ENCODE assay signal across 19 cellular contexts in genomic region chrX:53374923-53375322, GRCh38. TPM values are rescaled to one million over a fixed set of nuclear protein-coding genes. Genes with fewer than 3 reads are reported as not detected.
DNase-seq lines count a peak whose midpoint lies in the region; ATAC-seq and TF ChIP-seq lines count a peak whose summit lies in the region.
"Had no signal": no experiment of that assay in that cellular context is flagged by ENCODE, and none has a peak within 500 bp of the region (broad histone marks: within the 10 kb centered on the region; RNA-seq: fewer than 3 reads in every experiment).

No MANE protein-coding gene starts in this region.

- H3K4me1 Mint-ChIP-seq in activated naive CD8-positive, alpha-beta T cell treated with anti-CD3 and anti-CD28 coated beads for 36 hours = no peaks in the 10 kb centered on the region
- H3K4me1 Mint-ChIP-seq in activated naive CD8-positive, alpha-beta T cell treated with anti-CD3 and anti-CD28 coated beads, Interleukin-2, amount 50 U/mL, for 24 hours = no peaks in the 10 kb centered on the region

- H3K27me3 ChIP-seq in WERI-Rb-1 (ENCODE audit: insufficient read depth, low read depth, severe bottlenecking) (no peaks in the 10 kb centered on the region), osteoblast (ENCODE audit: insufficient read depth, low read length) (no peaks in the 10 kb centered on the region), gastrocnemius medialis (no peaks in the 10 kb centered on the region)

- H3K4me1 ChIP-seq in osteoblast (ENCODE audit: insufficient read depth, low read length) = peaks cover 8% of the 10 kb centered on the region
- no peaks in the 10 kb centered on the region for H3K4me1 ChIP-seq in gastrocnemius medialis

- no peak overlapping the region for H3K27ac Mint-ChIP-seq in activated naive CD8-positive, alpha-beta T cell treated with anti-CD3 and anti-CD28 coated beads for 36 hours
- no peak overlapping the region for H3K27ac Mint-ChIP-seq in activated naive CD8-positive, alpha-beta T cell treated with anti-CD3 and anti-CD28 coated beads, Interleukin-2, amount 50 U/mL, for 24 hours
- H3K27ac Mint-ChIP-seq: CD4-positive, alpha-beta T cell; effector memory CD8-positive, alpha-beta T cell; natural killer cell treated with Interleukin-12 subunit alpha and Interleukin-12 subunit beta and Interleukin-15 and Interleukin-18, amount 100 ng/mL, for 72 hours had no signal

- no peaks in the 10 kb centered on the region for H3K27me3 Mint-ChIP-seq in activated naive CD8-positive, alpha-beta T cell treated with anti-CD3 and anti-CD28 coated beads for 36 hours
- H3K27me3 Mint-ChIP-seq in activated naive CD8-positive, alpha-beta T cell treated with anti-CD3 and anti-CD28 coated beads, Interleukin-2, amount 50 U/mL, for 24 hours = no peaks in the 10 kb centered on the region
- H3K27me3 Mint-ChIP-seq: CD4-positive, alpha-beta T cell; effector memory CD8-positive, alpha-beta T cell; natural killer cell treated with Interleukin-12 subunit alpha and Interleukin-12 subunit beta and Interleukin-15 and Interleukin-18, amount 100 ng/mL, for 72 hours had no signal

- H4K20me1 ChIP-seq in osteoblast (ENCODE audit: insufficient read depth, low read length) = no peaks in the 10 kb centered on the region

- peak overlapping the region; percentile 25 for H3K4me3 Mint-ChIP-seq in activated naive CD8-positive, alpha-beta T cell treated with anti-CD3 and anti-CD28 coated beads for 36 hours
- H3K4me3 Mint-ChIP-seq in activated naive CD8-positive, alpha-beta T cell treated with anti-CD3 and anti-CD28 coated beads, Interleukin-2, amount 50 U/mL, for 24 hours = no peak overlapping the region
- H3K4me3 Mint-ChIP-seq: CD4-positive, alpha-beta T cell; effector memory CD8-positive, alpha-beta T cell; natural killer cell treated with Interleukin-12 subunit alpha and Interleukin-12 subunit beta and Interleukin-15 and Interleukin-18, amount 100 ng/mL, for 72 hours had no signal

- no peak for TF ChIP-seq POLR2A in gastrocnemius medialis (IDR thresholded peaks at IDR 0.05)

- H3K4me3 ChIP-seq in HFF-Myc (replicated peaks; ENCODE audit: low read depth, low read length) = no peak overlapping the region
- H3K4me3 ChIP-seq in WERI-Rb-1 (ENCODE audit: low read depth, low read length) = no peak overlapping the region
- no peak overlapping the region for H3K4me3 ChIP-seq in osteoblast (ENCODE audit: insufficient read depth, low read length)
- no peak overlapping the region for H3K4me3 ChIP-seq in gastrocnemius medialis

- in situ Hi-C loops in gastrocnemius medialis (cut with MboI; ENCODE audit: low sequenced_read_pairs in 4 of 4) = no loop called here

- H3K9me3 ChIP-seq in WERI-Rb-1 (ENCODE audit: severe bottlenecking) (no peaks in the 10 kb centered on the region), osteoblast (ENCODE audit: low read depth, low read length) (no peaks in the 10 kb centered on the region), gastrocnemius medialis (no peaks in the 10 kb centered on the region)

- no peaks in the 10 kb centered on the region for H3K79me2 ChIP-seq in osteoblast (ENCODE audit: insufficient read depth, low read length)

- peaks cover 32% of the 10 kb centered on the region for H3K36me3 ChIP-seq in WERI-Rb-1
- peaks cover 9% of the 10 kb centered on the region for H3K36me3 ChIP-seq in osteoblast (ENCODE audit: insufficient read depth, low read length)
- peaks cover 0 to 28% of the 10 kb centered on the region in 2 donors for H3K36me3 ChIP-seq in gastrocnemius medialis

- no peak for ATAC-seq in activated naive CD8-positive, alpha-beta T cell treated with anti-CD3 and anti-CD28 coated beads, Interleukin-2, amount 50 U/mL, for 24 hours
- ATAC-seq in gastrocnemius medialis = no peak
- ATAC-seq: effector memory CD8-positive, alpha-beta T cell; HCT116; natural killer cell treated with Interleukin-12 subunit alpha and Interleukin-12 subunit beta and Interleukin-15 and Interleukin-18, amount 100 ng/mL, for 72 hours had no signal

- no peaks in the 10 kb centered on the region for H3K9me3 Mint-ChIP-seq in activated naive CD8-positive, alpha-beta T cell treated with anti-CD3 and anti-CD28 coated beads for 36 hours
- H3K9me3 Mint-ChIP-seq in activated naive CD8-positive, alpha-beta T cell treated with anti-CD3 and anti-CD28 coated beads, Interleukin-2, amount 50 U/mL, for 24 hours = no peaks in the 10 kb centered on the region
- H3K9me3 Mint-ChIP-seq: CD4-positive, alpha-beta T cell; effector memory CD8-positive, alpha-beta T cell; natural killer cell treated with Interleukin-12 subunit alpha and Interleukin-12 subunit beta and Interleukin-15 and Interleukin-18, amount 100 ng/mL, for 72 hours had no signal

- peaks cover 8% of the 10 kb centered on the region for H3K36me3 Mint-ChIP-seq in activated naive CD8-positive, alpha-beta T cell treated with anti-CD3 and anti-CD28 coated beads for 36 hours
- H3K36me3 Mint-ChIP-seq in activated naive CD8-positive, alpha-beta T cell treated with anti-CD3 and anti-CD28 coated beads, Interleukin-2, amount 50 U/mL, for 24 hours (ENCODE audit: low read depth) = peaks cover 13% of the 10 kb centered on the region

- H3K4me2 ChIP-seq in osteoblast (ENCODE audit: insufficient read depth, low read length) = no peak overlapping the region

- H2AFZ ChIP-seq in osteoblast (ENCODE audit: low read length) = no peak overlapping the region

- no peak for DNase-seq in activated naive CD8-positive, alpha-beta T cell treated with anti-CD3 and anti-CD28 coated beads for 36 hours
- no peak for DNase-seq in activated naive CD8-positive, alpha-beta T cell treated with anti-CD3 and anti-CD28 coated beads, Interleukin-2, amount 50 U/mL, for 24 hours
- DNase-seq in HFF-Myc (ENCODE audit: extremely low read depth, low read depth) (no peak), WERI-Rb-1 (no peak), osteoblast (ENCODE audit: insufficient read length, low spot score, missing footprints) (peak; percentile 15), HPDE6-E6E7 (ENCODE audit: extremely low spot score) (no peak), gastrocnemius medialis (no peak), SW480 (ENCODE audit: low spot score) (no peak)
- DNase-seq: activated CD4-positive, alpha-beta T cell treated with anti-CD3 and anti-CD28 coated beads, Interleukin-2, amount 50 U/mL, for 1 hour; activated gamma-delta T cell treated with Interleukin-2 at 50 U/mL for 16 hours; CD4-positive, alpha-beta T cell; DMS79; effector memory CD8-positive, alpha-beta T cell; left cardiac atrium; NCI-H2171; NCI-H526; SHP77 treated with DMSO at 0.1 percent for 48 hours had no signal

- peak; percentile 9 for TF ChIP-seq CTCF in HFF-Myc (IDR thresholded peaks at IDR 0.05; ENCODE audit: low read depth, low read length, missing control alignments)
- TF ChIP-seq CTCF in WERI-Rb-1 (IDR thresholded peaks at IDR 0.05; ENCODE audit: low read depth, low read length) = peak; percentile 16; the same call in 1 of the 2 replicates
- TF ChIP-seq CTCF in osteoblast (IDR thresholded peaks at IDR 0.05; ENCODE audit: extremely low read depth, low read depth, low read length) = no peak
- no peak for TF ChIP-seq CTCF in gastrocnemius medialis (IDR thresholded peaks at IDR 0.05 in 4 of 5, conservative IDR thresholded peaks at IDR 0.05 in 1 of 5)

- no peak overlapping the region for H3K27ac ChIP-seq in WERI-Rb-1
- H3K27ac ChIP-seq in osteoblast (ENCODE audit: low read depth, low read length) = no peak overlapping the region
- H3K27ac ChIP-seq in gastrocnemius medialis = no peak overlapping the region

- intact Hi-C loops in gastrocnemius medialis (cut with DNase I; ENCODE audit: low total_unique reads) = no loop called here

RNA-seq across cellular contexts. Expression of gene SMC1A, which starts 47.5 kb away (rescaled TPM):
- total RNA-seq in activated naive CD8-positive, alpha-beta T cell treated with anti-CD3 and anti-CD28 coated beads for 36 hours = 100 to 1,000 TPM; 154 to 161 TPM
- total RNA-seq in osteoblast = 14.4 and 14.8 TPM in 2 replicates
- 10 to 100 TPM; 12.9 to 23.5 (median 17.1) TPM for total RNA-seq in gastrocnemius medialis

RNA-seq across cellular contexts. Expression of gene RIBC1, which starts 47.8 kb away (rescaled TPM):
- total RNA-seq in activated naive CD8-positive, alpha-beta T cell treated with anti-CD3 and anti-CD28 coated beads for 36 hours = 1 to 10 TPM; 1.1 TPM
- 0.29 and 0.72 TPM in 2 replicates for total RNA-seq in osteoblast
- total RNA-seq in gastrocnemius medialis = 1 to 10 TPM in 1 of 4 donors, under 1 TPM in 1, not detected in 2; 0.52 to 1.1 TPM

RNA-seq across cellular contexts. Expression of gene HSD17B10, which starts 59.2 kb away (rescaled TPM):
- total RNA-seq in activated naive CD8-positive, alpha-beta T cell treated with anti-CD3 and anti-CD28 coated beads for 36 hours = 100 to 1,000 TPM; 135 to 145 TPM
- 41.5 and 48.5 TPM in 2 replicates for total RNA-seq in osteoblast
- total RNA-seq in gastrocnemius medialis = 100 to 1,000 TPM in 1 of 4 donors, 10 to 100 TPM in 3; 62.2 to 106 (median 75.3) TPM

Comparison
In these comparisons a context has a peak if more than half of its experiments do, and no peak if none do; other contexts are left out.
1. CTCF ChIP-seq: peak in HFF-Myc (single experiment) and WERI-Rb-1 (single experiment); none in osteoblast (single experiment) and gastrocnemius medialis (0 of 5).